In the genomic region with DNA sequence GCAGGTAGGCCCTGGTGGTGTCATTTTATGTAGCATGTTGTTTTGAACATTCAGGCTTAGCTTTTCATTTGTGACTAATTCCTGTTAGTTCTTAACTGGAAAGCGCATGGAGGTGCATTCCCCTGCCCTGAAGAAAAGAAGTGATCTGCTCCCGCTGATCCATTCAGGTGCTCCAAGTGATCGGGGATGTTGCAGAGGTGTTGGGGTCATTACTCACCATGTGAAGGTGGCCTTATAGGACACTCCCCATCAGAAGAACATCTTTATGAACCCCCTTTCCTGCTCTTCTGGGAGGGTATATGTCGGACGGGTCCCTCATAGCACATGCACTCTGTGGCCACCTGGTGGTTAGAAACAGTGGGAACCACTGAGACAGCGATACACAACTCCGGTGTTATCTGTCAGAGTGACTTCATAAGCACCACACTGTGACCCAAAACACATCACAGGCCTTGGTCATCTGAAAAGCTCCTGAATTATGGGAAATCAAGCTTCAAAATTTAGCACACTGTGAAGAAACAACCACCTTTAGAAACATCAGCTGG, we compare ENCODE assay signal across 8 cellular contexts.
DNase-seq lines count a peak whose midpoint lies in the region; ATAC-seq, FAIRE-seq and TF ChIP-seq lines count a peak whose summit lies in the region.
"Not testable (repeated sequence)": the region's sequence is repeated elsewhere in the genome, so short reads cannot be mapped to it uniquely, and the experiment has no call there.

No MANE protein-coding gene starts in this region.

- H3K36me3 ChIP-seq in Loucy (ENCODE audit: insufficient read depth, low read length); effector memory CD4-positive, alpha-beta T cell (ENCODE audit: control insufficient read depth, insufficient read depth, low read length); pancreas; upper lobe of left lung: not testable (repeated sequence)

- not testable (repeated sequence) for H3F3A ChIP-seq in Loucy (ENCODE audit: low read depth)

- TF ChIP-seq EP300 in upper lobe of left lung (IDR thresholded peaks at IDR 0.05) = not testable (repeated sequence)

- H3K4me1 ChIP-seq in Loucy (ENCODE audit: insufficient read depth, low read length, poor library complexity, severe bottlenecking); effector memory CD4-positive, alpha-beta T cell (ENCODE audit: control insufficient read depth, insufficient read depth, low read length, poor library complexity, severe bottlenecking); pancreas; upper lobe of left lung: not testable (repeated sequence)

- ATAC-seq in T-helper 17 cell = peak; percentile 72
- peak; percentile 77 to 91 (median 86) for ATAC-seq in pancreas
- ATAC-seq in upper lobe of left lung (ENCODE audit: low FRiP score in 2 of 2) = peak; percentile 49 to 75

- H3K27me3 Mint-ChIP-seq in T-helper 17 cell; activated naive CD4-positive, alpha-beta T cell treated with anti-CD3 and anti-CD28 coated beads for 36 hours (ENCODE audit: low read depth): not testable (repeated sequence)

- WGBS in pancreas, 2 donors = 21% methylated on average over 5 to 7 of the region's 7 CpGs
- 26 to 37% methylated on average over 5 to 7 of the region's 7 CpGs for WGBS in upper lobe of left lung, 2 donors

- not testable (repeated sequence) for H3K9me3 ChIP-seq in Loucy (ENCODE audit: insufficient read depth, low read depth, low read length); T-helper 17 cell (ENCODE audit: control insufficient read depth, low read length, poor library complexity, severe bottlenecking); effector memory CD4-positive, alpha-beta T cell (ENCODE audit: control insufficient read depth, low read length); pancreas; upper lobe of left lung

- peak; percentile 33 for TF ChIP-seq CTCF in D721Med (IDR thresholded peaks at IDR 0.05; ENCODE audit: insufficient read depth, missing control alignments)
- peak; percentile 44 for TF ChIP-seq CTCF in Loucy (conservative IDR thresholded peaks at IDR 0.05; ENCODE audit: low read length)
- peak in 3 of 4 donors; percentile 33 to 37 (median 34) for TF ChIP-seq CTCF in pancreas (IDR thresholded peaks at IDR 0.05)
- TF ChIP-seq CTCF in upper lobe of left lung (IDR thresholded peaks at IDR 0.05) = peak in 5 of 6 experiments; percentile 27 to 48 (median 44)

- not testable (repeated sequence) for FAIRE-seq in D721Med (lab: Jason Lieb, UNC); pancreas (lab: Jason Lieb, UNC)

- H3K27me3 ChIP-seq in Loucy (ENCODE audit: insufficient read depth, low read length, poor library complexity, severe bottlenecking); effector memory CD4-positive, alpha-beta T cell (replicated peaks; ENCODE audit: control insufficient read depth, insufficient read depth, low read length, poor library complexity, severe bottlenecking); pancreas; upper lobe of left lung: not testable (repeated sequence)

- H3K9me3 Mint-ChIP-seq in activated naive CD4-positive, alpha-beta T cell treated with anti-CD3 and anti-CD28 coated beads for 36 hours = not testable (repeated sequence)

- H3K9ac ChIP-seq in Loucy (ENCODE audit: low read depth, low read length, poor library complexity, severe bottlenecking) = not testable (repeated sequence)

- H3K79me2 ChIP-seq in Loucy (ENCODE audit: insufficient read depth, low read length) = not testable (repeated sequence)

- H3K4me3 Mint-ChIP-seq in T-helper 17 cell = peak overlapping the region; percentile 67
- peak overlapping the region; percentile 56 for H3K4me3 Mint-ChIP-seq in activated naive CD4-positive, alpha-beta T cell treated with anti-CD3 and anti-CD28 coated beads for 36 hours

- H3K4me3 ChIP-seq in Loucy (ENCODE audit: low read length, poor library complexity, severe bottlenecking); effector memory CD4-positive, alpha-beta T cell (ENCODE audit: insufficient read depth, low read depth, low read length, poor library complexity, severe bottlenecking); pancreas; upper lobe of left lung: not testable (repeated sequence)

- intact Hi-C loops in activated naive CD4-positive, alpha-beta T cell treated with anti-CD3 and anti-CD28 coated beads for 36 hours (cut with micrococcal nuclease); pancreas (cut with DNase I): not testable (repeated sequence)

- CTCF ChIA-PET in activated naive CD4-positive, alpha-beta T cell treated with anti-CD3 and anti-CD28 coated beads for 36 hours (lab: Charles Lee) = not testable (repeated sequence)

- H3K36me3 Mint-ChIP-seq in T-helper 17 cell (ENCODE audit: low read depth); activated naive CD4-positive, alpha-beta T cell treated with anti-CD3 and anti-CD28 coated beads for 36 hours (ENCODE audit: low read depth): not testable (repeated sequence)

- H3K4me2 ChIP-seq in Loucy (ENCODE audit: low read depth, low read length, poor library complexity, severe bottlenecking) = not testable (repeated sequence)

- H2AFZ ChIP-seq in Loucy (ENCODE audit: low read length) = 0 out of 2 replicates have a peak overlapping the region, but pooled peaks have one; percentile 36

- not testable (repeated sequence) for DNase-seq in D721Med (ENCODE audit: insufficient read length, low spot score); T-helper 17 cell; pancreas; upper lobe of left lung
- DNase-seq in activated naive CD4-positive, alpha-beta T cell treated with anti-CD3 and anti-CD28 coated beads for 36 hours = peak; percentile 70
- peak in 1 of 3 donors; percentile 11 for DNase-seq in effector memory CD4-positive, alpha-beta T cell
- DNase-seq in iris pigment epithelial cell (ENCODE audit: low read depth) = peak; percentile 7

- H3K4me1 Mint-ChIP-seq in T-helper 17 cell = peaks cover 17% of the 10 kb centered on the region
- peaks cover 29% of the 10 kb centered on the region for H3K4me1 Mint-ChIP-seq in activated naive CD4-positive, alpha-beta T cell treated with anti-CD3 and anti-CD28 coated beads for 36 hours (ENCODE audit: low read depth)

- peak overlapping the region; percentile 90 for H3K27ac Mint-ChIP-seq in T-helper 17 cell
- H3K27ac Mint-ChIP-seq in activated naive CD4-positive, alpha-beta T cell treated with anti-CD3 and anti-CD28 coated beads for 36 hours = peak overlapping the region; percentile 95

- not testable (repeated sequence) for H3K9me2 ChIP-seq in Loucy (replicated peaks; ENCODE audit: low read depth, low read length)

- not testable (repeated sequence) for H4K20me1 ChIP-seq in Loucy (ENCODE audit: insufficient read depth, low read length, poor library complexity, severe bottlenecking)

- peak overlapping the region; percentile 25 for H3K27ac ChIP-seq in effector memory CD4-positive, alpha-beta T cell (ENCODE audit: insufficient read depth, low read length, poor library complexity, severe bottlenecking)
- not testable (repeated sequence) for H3K27ac ChIP-seq in pancreas, upper lobe of left lung

- TF ChIP-seq POLR2A in upper lobe of left lung (IDR thresholded peaks at IDR 0.05) = not testable (repeated sequence)
